23 cellular contexts compared by ENCODE assay signal in the genomic region with DNA sequence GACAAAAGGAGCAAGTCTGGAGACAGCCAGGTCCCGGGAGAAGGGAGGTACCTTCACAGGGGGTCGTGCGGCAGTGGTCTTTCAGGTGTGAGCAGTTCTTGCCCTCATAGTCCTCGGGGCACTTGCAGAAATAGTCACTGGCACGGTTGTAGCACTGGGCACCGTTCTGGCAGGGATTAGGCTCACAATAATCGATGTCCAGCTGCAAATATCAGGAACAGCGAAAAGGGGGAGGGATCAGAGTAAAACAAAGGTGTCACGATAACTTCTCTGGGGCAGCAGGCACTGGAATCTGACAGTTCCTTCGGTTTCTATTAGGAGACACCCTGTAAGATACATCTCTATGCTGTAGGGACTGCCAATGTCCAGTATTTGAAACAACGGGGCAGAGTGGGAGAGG. TPM values are rescaled to one million over a fixed set of nuclear protein-coding genes. Genes with fewer than 3 reads are reported as not detected.
A peak's percentile ranks its signal among the peaks of the same experiment; 100 is the strongest.
DNase-seq lines count a peak whose midpoint lies in the region; ATAC-seq, FAIRE-seq and TF ChIP-seq lines count a peak whose summit lies in the region.
"Had no signal": no experiment of that assay in that cellular context is flagged by ENCODE, and none has a peak within 500 bp of the region (broad histone marks: within the 10 kb centered on the region; RNA-seq: fewer than 3 reads in every experiment).

No MANE protein-coding gene starts in this region.

- H2AFZ ChIP-seq in osteoblast (ENCODE audit: low read length) = no peak overlapping the region

- H3K27ac Mint-ChIP-seq in MCF 10A (ENCODE audit: low read depth, unreplicated experiment) (no peak overlapping the region), endothelial cell (ENCODE audit: unreplicated experiment) (no peak overlapping the region)
- H3K27ac Mint-ChIP-seq: activated CD4-positive, alpha-beta T cell treated with anti-CD3 and anti-CD28 coated beads for 36 hours; activated T-cell treated with anti-CD3 and anti-CD28 coated beads, Interleukin-2, amount 50 U/mL, for 24 hours; CD4-positive, alpha-beta memory T cell; dendritic cell treated with granulocyte-macrophage colony-stimulating factor and Interleukin-4, amounts not matched to agents 40 ng/mL and 50 ng/mL, for 4 days; stimulated activated naive B cell treated with anti-CD40 and anti-IgM and Interleukin-4, amounts not matched to agents 10 μg/mL and 1 μg/mL and 100 μg/mL, for 72 hours had no signal

- H3K36me3 ChIP-seq in breast epithelium = peaks cover 12% of the 10 kb centered on the region
- H3K36me3 ChIP-seq in osteoblast (ENCODE audit: insufficient read depth, low read length) = peaks cover 83% of the 10 kb centered on the region
- peaks cover 0 to 97% of the 10 kb centered on the region in 2 donors for H3K36me3 ChIP-seq in vagina

- H3K4me3 Mint-ChIP-seq in MCF 10A (ENCODE audit: unreplicated experiment) = no peak overlapping the region
- peak overlapping the region; percentile 80 for H3K4me3 Mint-ChIP-seq in endothelial cell (ENCODE audit: unreplicated experiment)
- H3K4me3 Mint-ChIP-seq: activated CD4-positive, alpha-beta T cell treated with anti-CD3 and anti-CD28 coated beads for 36 hours; activated T-cell treated with anti-CD3 and anti-CD28 coated beads, Interleukin-2, amount 50 U/mL, for 24 hours; CD4-positive, alpha-beta memory T cell; dendritic cell treated with granulocyte-macrophage colony-stimulating factor and Interleukin-4, amounts not matched to agents 40 ng/mL and 50 ng/mL, for 4 days; stimulated activated naive B cell treated with anti-CD40 and anti-IgM and Interleukin-4, amounts not matched to agents 10 μg/mL and 1 μg/mL and 100 μg/mL, for 72 hours had no signal

- TF ChIP-seq CTCF in breast epithelium (IDR thresholded peaks at IDR 0.05) (no peak), MCF 10A (IDR thresholded peaks at IDR 0.05; ENCODE audit: unreplicated experiment) (no peak), endothelial cell (IDR thresholded peaks at IDR 0.05; ENCODE audit: unreplicated experiment) (no peak), osteoblast (IDR thresholded peaks at IDR 0.05; ENCODE audit: extremely low read depth, low read depth, low read length) (no peak), vagina (IDR thresholded peaks at IDR 0.05) (no peak)

- ATAC-seq in HG02588 (IDR thresholded peaks at IDR 0.05; ENCODE audit: unreplicated experiment) = no peak
- ATAC-seq: activated CD4-positive, alpha-beta T cell treated with anti-CD3 and anti-CD28 coated beads for 36 hours had no signal

- H3K36me3 Mint-ChIP-seq in MCF 10A (ENCODE audit: insufficient read depth, unreplicated experiment) (peaks cover 93% of the 10 kb centered on the region), endothelial cell (ENCODE audit: low read depth, unreplicated experiment) (peaks cover 77% of the 10 kb centered on the region)
- H3K36me3 Mint-ChIP-seq: CD4-positive, alpha-beta memory T cell; stimulated activated naive B cell treated with anti-CD40 and anti-IgM and Interleukin-4, amounts not matched to agents 10 μg/mL and 1 μg/mL and 100 μg/mL, for 72 hours had no signal

- no peak for FAIRE-seq in RCC 7860 (lab: Jason Lieb, UNC)
- FAIRE-seq: endometrium had no signal

- no peak overlapping the region for H3K4me2 ChIP-seq in osteoblast (ENCODE audit: insufficient read depth, low read length)

- BruUV-seq in MCF 10A (replicated peaks; lab: Mats Ljungman, UMichigan) = no TSS peak

- H3K4me1 Mint-ChIP-seq in MCF 10A (ENCODE audit: insufficient read depth, unreplicated experiment) = no peaks in the 10 kb centered on the region
- peaks cover 8% of the 10 kb centered on the region for H3K4me1 Mint-ChIP-seq in endothelial cell (ENCODE audit: unreplicated experiment)
- H3K4me1 Mint-ChIP-seq: activated CD4-positive, alpha-beta T cell treated with anti-CD3 and anti-CD28 coated beads for 36 hours; CD4-positive, alpha-beta memory T cell; stimulated activated naive B cell treated with anti-CD40 and anti-IgM and Interleukin-4, amounts not matched to agents 10 μg/mL and 1 μg/mL and 100 μg/mL, for 72 hours had no signal

- TF ChIP-seq POLR2A in breast epithelium (IDR thresholded peaks at IDR 0.05) (no peak), vagina (IDR thresholded peaks at IDR 0.05) (no peak)

- H3K4me3 ChIP-seq in breast epithelium (no peak overlapping the region), osteoblast (ENCODE audit: insufficient read depth, low read length) (no peak overlapping the region), vagina (no peak overlapping the region)
- H3K4me3 ChIP-seq: lung, MG63, suprapubic skin had no signal

- no peaks in the 10 kb centered on the region for H3K4me1 ChIP-seq in breast epithelium
- peaks cover 47% of the 10 kb centered on the region for H3K4me1 ChIP-seq in osteoblast (ENCODE audit: insufficient read depth, low read length)
- peaks cover 47% of the 10 kb centered on the region for H3K4me1 ChIP-seq in vagina

- H3K27ac ChIP-seq in breast epithelium (peak overlapping the region; percentile 21 to 48), osteoblast (ENCODE audit: low read depth, low read length) (peak overlapping the region; percentile 84), vagina (peak overlapping the region; percentile 61)
- H3K27ac ChIP-seq: 22Rv1 had no signal

- no peaks in the 10 kb centered on the region for H4K20me1 ChIP-seq in osteoblast (ENCODE audit: insufficient read depth, low read length)

- no peaks in the 10 kb centered on the region for H3K9me3 Mint-ChIP-seq in MCF 10A (ENCODE audit: unreplicated experiment)
- H3K9me3 Mint-ChIP-seq in endothelial cell (ENCODE audit: unreplicated experiment) = no peaks in the 10 kb centered on the region
- H3K9me3 Mint-ChIP-seq: activated T-cell treated with anti-CD3 and anti-CD28 coated beads, Interleukin-2, amount 50 U/mL, for 24 hours; CD4-positive, alpha-beta memory T cell; dendritic cell treated with granulocyte-macrophage colony-stimulating factor and Interleukin-4, amounts not matched to agents 40 ng/mL and 50 ng/mL, for 4 days; stimulated activated naive B cell treated with anti-CD40 and anti-IgM and Interleukin-4, amounts not matched to agents 10 μg/mL and 1 μg/mL and 100 μg/mL, for 72 hours had no signal

- H3K9me3 ChIP-seq in breast epithelium = no peaks in the 10 kb centered on the region
- H3K9me3 ChIP-seq in osteoblast (ENCODE audit: low read depth, low read length) = no peaks in the 10 kb centered on the region
- H3K9me3 ChIP-seq in vagina = no peaks in the 10 kb centered on the region
- H3K9me3 ChIP-seq: MG63, suprapubic skin had no signal

- POLR2A ChIA-PET in MCF 10A (lab: Yijun Ruan, JAX) = interaction anchor here (0.5 to 1.0 kb wide), 3 partner anchors 17 to 674 kb away, joined by 3 read pairs; no protein-coding TSS in a partner anchor

- peaks cover 19% of the 10 kb centered on the region for H3K79me2 ChIP-seq in osteoblast (ENCODE audit: insufficient read depth, low read length)

- CTCF ChIA-PET in MCF 10A (lab: Yijun Ruan, JAX) = interaction anchor here (0.7 to 1.9 kb wide), 4 partner anchors 10 to 221 kb away, joined by 3 to 6 read pairs (median 4); no protein-coding TSS in a partner anchor

- H3K27me3 Mint-ChIP-seq in MCF 10A (ENCODE audit: insufficient read depth, unreplicated experiment) = no peaks in the 10 kb centered on the region
- peaks cover 7% of the 10 kb centered on the region for H3K27me3 Mint-ChIP-seq in endothelial cell (ENCODE audit: unreplicated experiment)
- H3K27me3 Mint-ChIP-seq: dendritic cell treated with granulocyte-macrophage colony-stimulating factor and Interleukin-4, amounts not matched to agents 40 ng/mL and 50 ng/mL, for 4 days had no signal

- H3K27me3 ChIP-seq in breast epithelium (no peaks in the 10 kb centered on the region), osteoblast (ENCODE audit: insufficient read depth, low read length) (no peaks in the 10 kb centered on the region), vagina (no peaks in the 10 kb centered on the region)
- H3K27me3 ChIP-seq: MG63, suprapubic skin had no signal

- DNase-seq in breast epithelium (ENCODE audit: low spot score in 2 of 2) (no peak), MCF 10A (ENCODE audit: unreplicated experiment) (no peak), endothelial cell (ENCODE audit: low spot score) (no peak), osteoblast (ENCODE audit: insufficient read length, low spot score, missing footprints) (no peak), vagina (ENCODE audit: extremely low spot score in 2 of 2) (no peak), Kasumi-1 (lab: John Stamatoyannopoulos, UW) (no peak), RCC 7860 (ENCODE audit: low spot score) (no peak)
- DNase-seq: activated T-cell treated with anti-CD3 and anti-CD28 coated beads, Interleukin-2, amount 50 U/mL, for 24 hours; CD4-positive, alpha-beta memory T cell; NCI-H146; NCI-H524 treated with DMSO at 0.1 percent for 48 hours; occipital lobe; stimulated activated CD4-positive, alpha-beta T cell treated with anti-CD3 and anti-CD28 coated beads, Interleukin-12 subunit alpha, Interleukin-12 subunit beta, amount 100 ng/mL, for 4 hours; stimulated activated CD4-positive, alpha-beta T cell treated with anti-CD3 and anti-CD28 coated beads, Interleukin-4, amount 100 ng/mL, for 24 hours; stimulated activated naive B cell treated with anti-CD40 and anti-IgM and Interleukin-4, amounts not matched to agents 10 μg/mL and 1 μg/mL and 100 μg/mL, for 72 hours had no signal

- intact Hi-C loops in breast epithelium (cut with DNase I; ENCODE audit: low total_unique reads) = no loop called here
- intact Hi-C loops in MCF 10A (cut with micrococcal nuclease) = no loop called here
- intact Hi-C loops in vagina (cut with DNase I) = no loop called here

RNA-seq across cellular contexts. Expression of gene JAG1, which starts 25.9 kb away (rescaled TPM):
- 10 to 100 TPM; 49.0 to 97.9 (median 75.7) TPM for total RNA-seq in breast epithelium
- 62.5 and 88.0 TPM in 2 replicates for total RNA-seq in MCF 10A (2022)
- 172 TPM for total RNA-seq in endothelial cell (ENCODE audit: unreplicated experiment)
- total RNA-seq in osteoblast = 49.2 and 60.1 TPM in 2 replicates
- 185 TPM for total RNA-seq in vagina
